Comparison of ENCODE assay signal across 21 cellular contexts in the genomic region with DNA sequence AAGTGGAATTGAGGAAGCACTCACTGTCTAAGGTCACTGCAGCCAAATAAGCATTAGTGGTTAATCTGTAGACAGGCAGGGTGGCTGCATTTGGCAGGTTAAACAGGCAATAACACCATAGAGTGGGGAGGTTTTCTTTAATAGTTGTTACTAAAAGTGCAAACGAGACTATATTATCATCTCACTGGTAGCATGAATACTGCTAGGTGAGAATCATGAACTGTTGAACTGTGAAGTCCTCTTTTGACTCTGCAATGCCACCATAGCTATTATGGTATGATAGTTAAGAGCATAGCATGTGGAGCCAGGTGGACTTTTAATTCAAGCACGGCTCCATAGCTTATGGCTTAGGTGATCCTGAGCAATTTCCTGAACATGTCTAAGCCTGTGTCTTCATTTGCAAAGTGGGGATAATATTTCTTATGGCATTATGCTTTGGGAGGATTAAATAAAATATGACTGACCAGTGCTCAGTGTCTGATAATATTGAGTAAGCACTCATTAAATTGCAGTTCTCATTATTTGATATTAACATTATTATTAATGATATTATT.
"Had no signal": no experiment of that assay in that cellular context is flagged by ENCODE, and none has a peak within 500 bp of the region (broad histone marks: within the 10 kb centered on the region; RNA-seq: fewer than 3 reads in every experiment).

No MANE protein-coding gene starts in this region.

- H3K79me2 ChIP-seq: parathyroid adenoma had no signal

- H3K27me3 ChIP-seq: esophagus squamous epithelium, left lung, neutrophil had no signal

- H3K4me3 ChIP-seq: esophagus squamous epithelium, left lung, thoracic aorta had no signal

- H3K27ac Mint-ChIP-seq: activated B cell treated with CpG ODN at 0.5 μM for 24 hours; activated CD8-positive, alpha-beta T cell treated with anti-CD3 and anti-CD28 coated beads, Interleukin-2, amount 10 ng/mL, durations not matched to agents 7 days and 5 days; activated naive CD8-positive, alpha-beta T cell; activated T-cell treated with anti-CD3 and anti-CD28 coated beads, Interleukin-2, amount 50 U/mL, for 72 hours; natural killer cell had no signal

- H2AFZ ChIP-seq: parathyroid adenoma had no signal

- H3K9me3 ChIP-seq: esophagus squamous epithelium, left lung, neutrophil, thoracic aorta had no signal

- H3K36me3 Mint-ChIP-seq: activated naive CD8-positive, alpha-beta T cell; natural killer cell had no signal

- H3K27me3 Mint-ChIP-seq: activated B cell treated with CpG ODN at 0.5 μM for 24 hours; activated naive CD8-positive, alpha-beta T cell had no signal

- H3K4me1 ChIP-seq: esophagus squamous epithelium, left lung, parathyroid adenoma had no signal

- H3K9me3 Mint-ChIP-seq: activated B cell treated with CpG ODN at 0.5 μM for 24 hours had no signal

- H3K4me3 Mint-ChIP-seq: activated B cell treated with CpG ODN at 0.5 μM for 24 hours; activated CD8-positive, alpha-beta T cell treated with anti-CD3 and anti-CD28 coated beads, Interleukin-2, amount 10 ng/mL, durations not matched to agents 7 days and 5 days; activated naive CD8-positive, alpha-beta T cell; activated T-cell treated with anti-CD3 and anti-CD28 coated beads, Interleukin-2, amount 50 U/mL, for 72 hours; natural killer cell had no signal

- ATAC-seq: activated CD8-positive, alpha-beta T cell treated with anti-CD3 and anti-CD28 coated beads, Interleukin-2, amount 10 ng/mL, durations not matched to agents 7 days and 5 days; activated T-cell treated with anti-CD3 and anti-CD28 coated beads, Interleukin-2, amount 50 U/mL, for 72 hours; left lung; natural killer cell had no signal

- H3K27ac ChIP-seq: esophagus squamous epithelium, left lung, neutrophil, parathyroid adenoma, thoracic aorta had no signal

- FAIRE-seq: colon, kidney had no signal

- H3K4me1 Mint-ChIP-seq: activated B cell treated with CpG ODN at 0.5 μM for 24 hours, natural killer cell had no signal

- H3K9ac ChIP-seq: parathyroid adenoma had no signal

- H3K36me3 ChIP-seq: esophagus squamous epithelium, left lung, neutrophil, thoracic aorta had no signal

- DNase-seq: activated B cell treated with CpG ODN at 0.5 μM for 24 hours; activated CD4-positive, alpha-beta T cell treated with anti-CD3 and anti-CD28 coated beads for 48 hours; activated CD8-positive, alpha-beta memory T cell treated with anti-CD3 and anti-CD28 coated beads, Interleukin-2, amount 50 U/mL, for 4 hours; activated CD8-positive, alpha-beta T cell treated with anti-CD3 and anti-CD28 coated beads, Interleukin-2, amount 10 ng/mL, durations not matched to agents 7 days and 5 days; activated gamma-delta T cell treated with Interleukin-2 at 50 U/mL for 16 hours; activated T-cell treated with anti-CD3 and anti-CD28 coated beads, Interleukin-2, amount 50 U/mL, for 72 hours; amniotic stem cell; caudate nucleus; esophagus squamous epithelium; glutamatergic neuron; hypothalamus; kidney; left lung; mesendoderm; natural killer cell; stimulated activated CD4-positive, alpha-beta T cell treated with anti-CD3 and anti-CD28 coated beads, Interleukin-2, amount 100 ng/mL, for 24 hours had no signal
